In genomic region chr20:12798286-12798685, GRCh38 we compare ENCODE assay signal across 20 cellular contexts.
"Had no signal": no experiment of that assay in that cellular context is flagged by ENCODE, and none has a peak within 500 bp of the region (broad histone marks: within the 10 kb centered on the region; RNA-seq: fewer than 3 reads in every experiment).

No MANE protein-coding gene starts in this region.

- H3K9me3 ChIP-seq: esophagus muscularis mucosa, gastroesophageal sphincter, left ventricle myocardium inferior, neutrophil, stomach, thoracic aorta, transverse colon had no signal

- ATAC-seq: gastroesophageal sphincter had no signal

- H3K36me3 ChIP-seq: esophagus muscularis mucosa, gastroesophageal sphincter, left ventricle myocardium inferior, neutrophil, stomach, thoracic aorta, transverse colon had no signal

- H3K27ac ChIP-seq: epithelial cell of prostate, esophagus muscularis mucosa, gastroesophageal sphincter, left ventricle myocardium inferior, neutrophil, stomach, thoracic aorta, transverse colon had no signal

- H3K4me1 Mint-ChIP-seq: immature natural killer cell, naive B cell, nephron had no signal

- H3K4me3 ChIP-seq: esophagus muscularis mucosa, gastroesophageal sphincter, left ventricle myocardium inferior, lung, stomach, thoracic aorta, transverse colon had no signal

- DNase-seq: effector memory CD4-positive, alpha-beta T cell; glutamatergic neuron; immature natural killer cell; left ventricle myocardium inferior; mesenchymal stem cell; naive B cell; posterior cingulate gyrus; small intestine; stimulated activated CD4-positive, alpha-beta T cell treated with anti-CD3 and anti-CD28 coated beads, Interleukin-12 subunit alpha, Interleukin-12 subunit beta, amount 100 ng/mL, for 4 hours; stimulated activated naive CD4-positive, alpha-beta T cell; stomach; substantia nigra; transverse colon had no signal

- H3K36me3 Mint-ChIP-seq: immature natural killer cell, naive B cell had no signal

- H3K27ac Mint-ChIP-seq: immature natural killer cell, naive B cell, nephron had no signal

- H3K4me1 ChIP-seq: esophagus muscularis mucosa, gastroesophageal sphincter, left ventricle myocardium inferior, stomach, transverse colon had no signal

- H3K4me3 Mint-ChIP-seq: immature natural killer cell, naive B cell, nephron had no signal

- H3K27me3 Mint-ChIP-seq: naive B cell had no signal

- H3K27me3 ChIP-seq: esophagus muscularis mucosa, gastroesophageal sphincter, neutrophil, stomach, transverse colon had no signal
